13 cellular contexts compared by ENCODE assay signal in genomic region chr9:110095238-110095637, GRCh38.
DNase-seq lines count a peak whose midpoint lies in the region; ATAC-seq and TF ChIP-seq lines count a peak whose summit lies in the region.
"Had no signal": no experiment of that assay in that cellular context is flagged by ENCODE, and none has a peak within 500 bp of the region (broad histone marks: within the 10 kb centered on the region; RNA-seq: fewer than 3 reads in every experiment).

No MANE protein-coding gene starts in this region.

- no peak for ATAC-seq in HG03457 (IDR thresholded peaks at IDR 0.05; ENCODE audit: unreplicated experiment)

- CTCF ChIA-PET in activated CD4-positive, alpha-beta memory T cell treated with anti-CD3 and anti-CD28 coated beads for 36 hours (lab: Charles Lee), result interaction anchor here (1.0 kb wide), 1 partner anchor 58 kb away, joined by 3 read pairs; no protein-coding TSS in a partner anchor

- peak overlapping the region; percentile 42 for H3K4me2 ChIP-seq in osteoblast (ENCODE audit: insufficient read depth, low read length)

- H3K79me2 ChIP-seq in osteoblast (ENCODE audit: insufficient read depth, low read length), result peaks cover 88% of the 10 kb centered on the region

- no peak overlapping the region for H2AFZ ChIP-seq in osteoblast (ENCODE audit: low read length)

- no peak overlapping the region for H3K4me3 ChIP-seq in adipocyte (ENCODE audit: low read length)
- no peak overlapping the region for H3K4me3 ChIP-seq in fibroblast of mammary gland (ENCODE audit: control insufficient read depth, low read depth, low read length)
- no peak overlapping the region for H3K4me3 ChIP-seq in osteoblast (ENCODE audit: insufficient read depth, low read length)

- H3K27me3 Mint-ChIP-seq in HFFc6 (ENCODE audit: insufficient read depth), result peaks cover 1% of the 10 kb centered on the region; the same call in 1 of the 2 replicates
- no peaks in the 10 kb centered on the region for H3K27me3 Mint-ChIP-seq in activated CD4-positive, alpha-beta memory T cell treated with anti-CD3 and anti-CD28 coated beads for 36 hours

- POLR2A ChIA-PET in activated CD4-positive, alpha-beta memory T cell treated with anti-CD3 and anti-CD28 coated beads for 36 hours (lab: Charles Lee), result no interaction called here

- H3K36me3 ChIP-seq in adipocyte (ENCODE audit: control insufficient read depth, insufficient read depth, low read length, severe bottlenecking), result peaks cover 3% of the 10 kb centered on the region
- peaks cover 3% of the 10 kb centered on the region for H3K36me3 ChIP-seq in osteoblast (ENCODE audit: insufficient read depth, low read length)
- H3K36me3 ChIP-seq: WERI-Rb-1 had no signal

- intact Hi-C loops in activated CD4-positive, alpha-beta memory T cell treated with anti-CD3 and anti-CD28 coated beads for 36 hours (cut with micrococcal nuclease), result no loop called here

- H3K4me1 Mint-ChIP-seq in HFFc6 (ENCODE audit: low read depth), result peaks cover 79% of the 10 kb centered on the region
- peaks cover 5% of the 10 kb centered on the region for H3K4me1 Mint-ChIP-seq in activated CD4-positive, alpha-beta memory T cell treated with anti-CD3 and anti-CD28 coated beads for 36 hours (ENCODE audit: low read depth)
- H3K4me1 Mint-ChIP-seq: natural killer cell had no signal

- peaks cover 15% of the 10 kb centered on the region for H3K36me3 Mint-ChIP-seq in HFFc6 (ENCODE audit: low read depth)
- no peaks in the 10 kb centered on the region for H3K36me3 Mint-ChIP-seq in activated CD4-positive, alpha-beta memory T cell treated with anti-CD3 and anti-CD28 coated beads for 36 hours
- H3K36me3 Mint-ChIP-seq: natural killer cell had no signal

- DNase-seq in HFFc6 (no peak), adipocyte (ENCODE audit: low read depth) (peak; percentile 69), fibroblast of mammary gland (ENCODE audit: low read depth) (peak; percentile 40), osteoblast (ENCODE audit: insufficient read length, low spot score, missing footprints) (peak; percentile 78)
- DNase-seq in activated CD4-positive, alpha-beta T cell treated with anti-CD3 and anti-CD28 coated beads for 4 hours, result no peak
- no peak for DNase-seq in activated CD8-positive, alpha-beta memory T cell treated with anti-CD3 and anti-CD28 coated beads for 24 hours
- DNase-seq in activated CD4-positive, alpha-beta memory T cell treated with anti-CD3 and anti-CD28 coated beads for 36 hours, result no peak
- DNase-seq: natural killer cell, NCI-H2107, WERI-Rb-1 had no signal

- H3K4me3 Mint-ChIP-seq in HFFc6, result no peak overlapping the region
- no peak overlapping the region for H3K4me3 Mint-ChIP-seq in activated CD4-positive, alpha-beta memory T cell treated with anti-CD3 and anti-CD28 coated beads for 36 hours
- H3K4me3 Mint-ChIP-seq: natural killer cell had no signal

- no peak overlapping the region for H3K9ac ChIP-seq in adipocyte (ENCODE audit: low read length)

- no peaks in the 10 kb centered on the region for H3K9me3 ChIP-seq in adipocyte (ENCODE audit: control insufficient read depth, low read length)
- H3K9me3 ChIP-seq in osteoblast (ENCODE audit: low read depth, low read length), result no peaks in the 10 kb centered on the region

- peak overlapping the region; percentile 57 for H3K27ac Mint-ChIP-seq in HFFc6
- H3K27ac Mint-ChIP-seq in activated CD4-positive, alpha-beta memory T cell treated with anti-CD3 and anti-CD28 coated beads for 36 hours, result no peak overlapping the region
- H3K27ac Mint-ChIP-seq: natural killer cell had no signal

- no peaks in the 10 kb centered on the region for H3K27me3 ChIP-seq in adipocyte (replicated peaks; ENCODE audit: control insufficient read depth, insufficient read depth, low read length)
- H3K27me3 ChIP-seq in osteoblast (ENCODE audit: insufficient read depth, low read length), result no peaks in the 10 kb centered on the region

- H3K9me3 Mint-ChIP-seq in HFFc6, result no peaks in the 10 kb centered on the region
- no peaks in the 10 kb centered on the region for H3K9me3 Mint-ChIP-seq in activated CD4-positive, alpha-beta memory T cell treated with anti-CD3 and anti-CD28 coated beads for 36 hours
- H3K9me3 Mint-ChIP-seq: natural killer cell had no signal

- H3K27ac ChIP-seq in osteoblast (ENCODE audit: low read depth, low read length), result peak overlapping the region; percentile 71
- H3K27ac ChIP-seq: C4-2B, HL-60, WERI-Rb-1 had no signal

- H4K20me1 ChIP-seq in osteoblast (ENCODE audit: insufficient read depth, low read length), result peaks cover 61% of the 10 kb centered on the region

- H3K4me1 ChIP-seq in adipocyte (ENCODE audit: control insufficient read depth, insufficient read depth, low read length), result peaks cover 44% of the 10 kb centered on the region
- H3K4me1 ChIP-seq in osteoblast (ENCODE audit: insufficient read depth, low read length), result peaks cover 48% of the 10 kb centered on the region

- TF ChIP-seq CTCF in HFFc6 (IDR thresholded peaks at IDR 0.05), result no peak
- TF ChIP-seq CTCF in fibroblast of mammary gland (conservative IDR thresholded peaks at IDR 0.05; ENCODE audit: control insufficient read depth, insufficient read depth, low read depth, low read length), result no peak
- no peak for TF ChIP-seq CTCF in osteoblast (IDR thresholded peaks at IDR 0.05; ENCODE audit: extremely low read depth, low read depth, low read length)

Comparison
In these comparisons a context has a peak if more than half of its experiments do, and no peak if none do; other contexts are left out.
1. DNase-seq: peak in adipocyte (single experiment), fibroblast of mammary gland (single experiment) and osteoblast (single experiment); none in HFFc6 (single experiment), activated CD4-positive, alpha-beta T cell treated with anti-CD3 and anti-CD28 coated beads for 4 hours (0 of 2), activated CD8-positive, alpha-beta memory T cell treated with anti-CD3 and anti-CD28 coated beads for 24 hours (single experiment) and activated CD4-positive, alpha-beta memory T cell treated with anti-CD3 and anti-CD28 coated beads for 36 hours (single experiment).